ENCODE assay signal across 8 cellular contexts in genomic region chr19:18153555-18154134, GRCh38. TPM values are rescaled to one million over a fixed set of nuclear protein-coding genes. Genes with fewer than 3 reads are reported as not detected.
A peak's percentile ranks its signal among the peaks of the same experiment; 100 is the strongest.
DNase-seq lines count a peak whose midpoint lies in the region; ATAC-seq and TF ChIP-seq lines count a peak whose summit lies in the region.

No MANE protein-coding gene starts in this region.

- H3K36me3 ChIP-seq in BLaER1 treated with 17β-estradiol and CSF1 and Interleukin-3, amounts not matched to agents 10 nM and 100 nM = peaks cover 4 to 49% (median 30%) of the 10 kb centered on the region in 11 experiments; a peak in 20 of 22 replicates
- H3K36me3 ChIP-seq in iPS-20b (ENCODE audit: insufficient read depth, low read depth, low read length) = peaks cover 10% of the 10 kb centered on the region; the same call in 1 of the 2 replicates

- H3K27ac Mint-ChIP-seq in activated naive CD4-positive, alpha-beta T cell treated with anti-CD3 and anti-CD28 coated beads for 36 hours = peak overlapping the region; percentile 37

- H3K36me3 Mint-ChIP-seq in activated naive CD4-positive, alpha-beta T cell treated with anti-CD3 and anti-CD28 coated beads for 36 hours (ENCODE audit: low read depth) = peaks cover 2% of the 10 kb centered on the region

- DNase-seq in HL-60 (ENCODE audit: low read depth in 1 of 2, low spot score in 1 of 2) (no peak), GOT3 (lab: John Stamatoyannopoulos, UW) (no peak)
- DNase-seq in activated naive CD4-positive, alpha-beta T cell treated with anti-CD3 and anti-CD28 coated beads for 36 hours = peak; percentile 46
- DNase-seq in stimulated activated CD4-positive, alpha-beta T cell treated with anti-CD3 and anti-CD28 coated beads, Interleukin-4, amount 100 ng/mL, for 24 hours = peak; percentile 23

- intact Hi-C loops in activated naive CD4-positive, alpha-beta T cell treated with anti-CD3 and anti-CD28 coated beads for 36 hours (cut with micrococcal nuclease) = loop anchor here (1.0 to 2.0 kb wide), 4 partner anchors 8 to 205 kb away; partner anchors contain the start of gene ARRDC2

- peaks cover 44 to 55% (median 48%) of the 10 kb centered on the region in 10 experiments for H3K4me1 ChIP-seq in BLaER1 treated with 17β-estradiol and CSF1 and Interleukin-3, amounts not matched to agents 10 nM and 100 nM
- peaks cover 3% of the 10 kb centered on the region; the same call in 1 of the 2 replicates for H3K4me1 ChIP-seq in iPS-20b (ENCODE audit: insufficient read depth, low read length)

- H3K9me3 ChIP-seq in BLaER1 treated with 17β-estradiol and CSF1 and Interleukin-3, amounts not matched to agents 10 nM and 100 nM (replicated peaks in 1 of 11) = no peaks in the 10 kb centered on the region
- no peaks in the 10 kb centered on the region for H3K9me3 ChIP-seq in iPS-20b (ENCODE audit: insufficient read depth, low read depth, low read length)

- ATAC-seq in HG03095 (IDR thresholded peaks at IDR 0.05; ENCODE audit: unreplicated experiment) = no peak
- ATAC-seq in GM21825 (IDR thresholded peaks at IDR 0.05; ENCODE audit: unreplicated experiment) = no peak

- peak overlapping the region; percentile 74 to 92 (median 84) for H3K4me3 ChIP-seq in BLaER1 treated with 17β-estradiol and CSF1 and Interleukin-3, amounts not matched to agents 10 nM and 100 nM
- H3K4me3 ChIP-seq in HL-60 (replicated peaks; ENCODE audit: insufficient read depth, low read length) = peak overlapping the region; percentile 84
- peak overlapping the region; percentile 76 for H3K4me3 ChIP-seq in iPS-20b (ENCODE audit: low read length)

- peaks cover 22% of the 10 kb centered on the region for H3K4me1 Mint-ChIP-seq in activated naive CD4-positive, alpha-beta T cell treated with anti-CD3 and anti-CD28 coated beads for 36 hours (ENCODE audit: low read depth)

- H3K4me3 Mint-ChIP-seq in activated naive CD4-positive, alpha-beta T cell treated with anti-CD3 and anti-CD28 coated beads for 36 hours = peak overlapping the region; percentile 83

- TF ChIP-seq CTCF in HL-60 (IDR thresholded peaks at IDR 0.05; ENCODE audit: insufficient read depth, low read length) = no peak

- H3K4me2 ChIP-seq in BLaER1 treated with 17β-estradiol and CSF1 and Interleukin-3, amounts not matched to agents 10 nM and 100 nM = peak overlapping the region; percentile 91 to 100 (median 99)

- CTCF ChIA-PET in activated naive CD4-positive, alpha-beta T cell treated with anti-CD3 and anti-CD28 coated beads for 36 hours (lab: Charles Lee) = interaction anchor here (1.2 kb wide), 1 partner anchor 15 kb away, joined by 3 read pairs; no protein-coding TSS in a partner anchor

- peaks cover 0 to 42% (median 18%) of the 10 kb centered on the region in 11 experiments; a peak in 15 of 22 replicates for H4K20me1 ChIP-seq in BLaER1 treated with 17β-estradiol and CSF1 and Interleukin-3, amounts not matched to agents 10 nM and 100 nM

- peak overlapping the region; percentile 83 to 98 (median 94) for H3K9ac ChIP-seq in BLaER1 treated with 17β-estradiol and CSF1 and Interleukin-3, amounts not matched to agents 10 nM and 100 nM
- H3K9ac ChIP-seq in iPS-20b (ENCODE audit: low read depth, low read length) = peak overlapping the region; percentile 92

- H3K27me3 ChIP-seq in BLaER1 treated with 17β-estradiol and CSF1 and Interleukin-3, amounts not matched to agents 10 nM and 100 nM = no peaks in the 10 kb centered on the region
- no peaks in the 10 kb centered on the region for H3K27me3 ChIP-seq in HL-60 (ENCODE audit: insufficient read depth, poor library complexity, severe bottlenecking)
- H3K27me3 ChIP-seq in iPS-20b (ENCODE audit: insufficient read depth, low read length) = no peaks in the 10 kb centered on the region

- no peaks in the 10 kb centered on the region for H3K9me3 Mint-ChIP-seq in activated naive CD4-positive, alpha-beta T cell treated with anti-CD3 and anti-CD28 coated beads for 36 hours

- no peaks in the 10 kb centered on the region for H3K27me3 Mint-ChIP-seq in activated naive CD4-positive, alpha-beta T cell treated with anti-CD3 and anti-CD28 coated beads for 36 hours (ENCODE audit: low read depth)

- H3K27ac ChIP-seq in BLaER1 treated with 17β-estradiol and CSF1 and Interleukin-3, amounts not matched to agents 10 nM and 100 nM = peak overlapping the region; percentile 85 to 99 (median 95)
- H3K27ac ChIP-seq in HL-60 (replicated peaks) = peak overlapping the region; percentile 99
- no peak overlapping the region for H3K27ac ChIP-seq in iPS-20b (ENCODE audit: low read length)

RNA-seq across cellular contexts. Expression of gene PIK3R2, which starts 0.7 kb away (rescaled TPM):
- 10 to 100 TPM; 16.1 to 16.3 TPM for total RNA-seq in activated naive CD4-positive, alpha-beta T cell treated with anti-CD3 and anti-CD28 coated beads for 36 hours

RNA-seq across cellular contexts. Expression of gene IFI30, which starts 20.0 kb away (rescaled TPM):
- 10 to 100 TPM; 19.0 to 20.8 TPM for total RNA-seq in activated naive CD4-positive, alpha-beta T cell treated with anti-CD3 and anti-CD28 coated beads for 36 hours

RNA-seq across cellular contexts. Expression of gene MPV17L2, which starts 39.4 kb away (rescaled TPM):
- total RNA-seq in activated naive CD4-positive, alpha-beta T cell treated with anti-CD3 and anti-CD28 coated beads for 36 hours = 1 to 10 TPM; 6.3 to 6.5 TPM

RNA-seq across cellular contexts. Expression of gene RAB3A, which starts 50.2 kb away (rescaled TPM):
- 1 to 10 TPM; 3.8 to 6.0 TPM for total RNA-seq in activated naive CD4-positive, alpha-beta T cell treated with anti-CD3 and anti-CD28 coated beads for 36 hours

RNA-seq across cellular contexts. Expression of gene MAST3, which starts 56.1 kb away (rescaled TPM):
- 10 to 100 TPM; 12.8 to 13.5 TPM for total RNA-seq in activated naive CD4-positive, alpha-beta T cell treated with anti-CD3 and anti-CD28 coated beads for 36 hours

Comparison
In these comparisons a context has a peak if more than half of its experiments do, and no peak if none do; other contexts are left out.
1. DNase-seq: peak in activated naive CD4-positive, alpha-beta T cell treated with anti-CD3 and anti-CD28 coated beads for 36 hours (single experiment) and stimulated activated CD4-positive, alpha-beta T cell treated with anti-CD3 and anti-CD28 coated beads, Interleukin-4, amount 100 ng/mL, for 24 hours (single experiment); none in HL-60 (0 of 2) and GOT3 (single experiment).
2. Peak in every context shown above with its lines, with median percentiles within 50 percentile points of each other: H3K4me3 ChIP-seq.